ENCODE assay signal across 14 cellular contexts in genomic region chr7:34069676-34070075, GRCh38.
DNase-seq lines count a peak whose midpoint lies in the region; ATAC-seq and TF ChIP-seq lines count a peak whose summit lies in the region.
"Had no signal": no experiment of that assay in that cellular context is flagged by ENCODE, and none has a peak within 500 bp of the region (broad histone marks: within the 10 kb centered on the region; RNA-seq: fewer than 3 reads in every experiment).

No MANE protein-coding gene starts in this region.

- 74% methylated on average over 2 of the region's 2 CpGs for WGBS in mammary epithelial cell (ENCODE audit: low coverage, missing lambda C conversion rate)

- dilution Hi-C loops in mammary epithelial cell (cut with HindIII; ENCODE audit: low sequenced_read_pairs), result no loop called here

- no peak overlapping the region for H2AFZ ChIP-seq in mammary epithelial cell (ENCODE audit: low read depth, low read length)
- H2AFZ ChIP-seq: GM23338 had no signal

- peak; percentile 69 for ATAC-seq in RWPE2 (ENCODE audit: low read depth)
- ATAC-seq in stimulated activated naive CD8-positive, alpha-beta T cell treated with anti-CD3 and anti-CD28 coated beads, Interleukin-15, amount 100 ng/mL, for 72 hours, result peak; percentile 35
- ATAC-seq: activated CD8-positive, alpha-beta memory T cell treated with anti-CD3 and anti-CD28 coated beads, Interleukin-2, amount 10 ng/mL, durations not matched to agents 7 days and 5 days; GM23338; stimulated activated effector memory CD8-positive, alpha-beta T cell treated with anti-CD3 and anti-CD28 coated beads, Interleukin-12 subunit alpha, Interleukin-12 subunit beta, amount 100 ng/mL, for 72 hours had no signal

- H3K4me2 ChIP-seq in mammary epithelial cell (ENCODE audit: insufficient read depth, low read depth, low read length), result no peak overlapping the region
- H3K4me2 ChIP-seq: GM23338 had no signal

- intact Hi-C loops in mammary epithelial cell (cut with micrococcal nuclease), result no loop called here
- intact Hi-C loops in MCF 10A (cut with micrococcal nuclease), result no loop called here

- H3K27me3 Mint-ChIP-seq in MCF 10A (ENCODE audit: insufficient read depth, unreplicated experiment), result no peaks in the 10 kb centered on the region
- peaks cover 8% of the 10 kb centered on the region for H3K27me3 Mint-ChIP-seq in stimulated activated naive CD8-positive, alpha-beta T cell treated with anti-CD3 and anti-CD28 coated beads, Interleukin-15, amount 100 ng/mL, for 72 hours
- no peaks in the 10 kb centered on the region for H3K27me3 Mint-ChIP-seq in nephron progenitor cell (ENCODE audit: low read depth, poor library complexity)

- H3K27ac Mint-ChIP-seq in MCF 10A (ENCODE audit: low read depth, unreplicated experiment) (no peak overlapping the region), nephron progenitor cell (no peak overlapping the region)
- no peak overlapping the region for H3K27ac Mint-ChIP-seq in stimulated activated naive CD8-positive, alpha-beta T cell treated with anti-CD3 and anti-CD28 coated beads, Interleukin-15, amount 100 ng/mL, for 72 hours
- H3K27ac Mint-ChIP-seq: activated CD8-positive, alpha-beta memory T cell treated with anti-CD3 and anti-CD28 coated beads, Interleukin-2, amount 10 ng/mL, durations not matched to agents 7 days and 5 days; GM23338; immature natural killer cell; stimulated activated effector memory CD8-positive, alpha-beta T cell treated with anti-CD3 and anti-CD28 coated beads, Interleukin-12 subunit alpha, Interleukin-12 subunit beta, amount 100 ng/mL, for 72 hours had no signal

- CTCF ChIA-PET in mammary epithelial cell (lab: Charles Lee; ENCODE audit: low non-redundant PET), result no interaction called here
- CTCF ChIA-PET in MCF 10A (lab: Yijun Ruan, JAX), result interaction anchor here (0.7 to 2.8 kb wide), 5 partner anchors 18 to 87 kb away, joined by 3 to 11 read pairs (median 6); no protein-coding TSS in a partner anchor

- H3K27me3 ChIP-seq in mammary epithelial cell (ENCODE audit: insufficient read depth, low read length) (no peaks in the 10 kb centered on the region), RWPE2 (ENCODE audit: insufficient read depth, poor library complexity, severe bottlenecking) (no peaks in the 10 kb centered on the region)

- H4K20me1 ChIP-seq in mammary epithelial cell (ENCODE audit: insufficient read depth, low read length), result no peaks in the 10 kb centered on the region

- peaks cover 6% of the 10 kb centered on the region for H3K4me1 ChIP-seq in mammary epithelial cell (ENCODE audit: insufficient read depth, low read length)
- peaks cover 11% of the 10 kb centered on the region for H3K4me1 ChIP-seq in RWPE2 (ENCODE audit: insufficient read depth, poor library complexity, severe bottlenecking)

- H3K36me3 Mint-ChIP-seq in MCF 10A (ENCODE audit: insufficient read depth, unreplicated experiment), result peaks cover 5% of the 10 kb centered on the region
- H3K36me3 Mint-ChIP-seq in nephron progenitor cell (ENCODE audit: low read depth), result no peaks in the 10 kb centered on the region
- H3K36me3 Mint-ChIP-seq: activated CD8-positive, alpha-beta memory T cell treated with anti-CD3 and anti-CD28 coated beads, Interleukin-2, amount 10 ng/mL, durations not matched to agents 7 days and 5 days; immature natural killer cell; stimulated activated effector memory CD8-positive, alpha-beta T cell treated with anti-CD3 and anti-CD28 coated beads, Interleukin-12 subunit alpha, Interleukin-12 subunit beta, amount 100 ng/mL, for 72 hours had no signal

- H3K9ac ChIP-seq in mammary epithelial cell (ENCODE audit: insufficient read depth, low read length), result no peak overlapping the region

- no peaks in the 10 kb centered on the region for H3K79me2 ChIP-seq in mammary epithelial cell (ENCODE audit: insufficient read depth, low read length)

- no TSS peak for BruUV-seq in mammary epithelial cell (replicated peaks; lab: Mats Ljungman, UMichigan)
- no TSS peak for BruUV-seq in MCF 10A (replicated peaks; lab: Mats Ljungman, UMichigan)

- DNase-seq in mammary epithelial cell (peak; percentile 59), MCF 10A (ENCODE audit: unreplicated experiment) (no peak), RWPE2 (ENCODE audit: low spot score) (no peak), fibroblast of the aortic adventitia (ENCODE audit: low read depth) (peak; percentile 33), nephron progenitor cell (no peak), COLO668 (lab: John Stamatoyannopoulos, UW; ENCODE audit: unreplicated experiment) (no peak)
- DNase-seq in stimulated activated naive CD8-positive, alpha-beta T cell treated with anti-CD3 and anti-CD28 coated beads, Interleukin-15, amount 100 ng/mL, for 72 hours, result no peak
- no peak for DNase-seq in stimulated activated CD4-positive, alpha-beta T cell treated with anti-CD3 and anti-CD28 coated beads, Interleukin-15, amount 100 ng/mL, for 24 hours
- DNase-seq: activated CD8-positive, alpha-beta memory T cell treated with anti-CD3 and anti-CD28 coated beads, Interleukin-2, amount 10 ng/mL, durations not matched to agents 7 days and 5 days; immature natural killer cell; MV-4-11; stimulated activated CD4-positive, alpha-beta T cell treated with anti-CD3 and anti-CD28 coated beads, Interleukin-2, amount 100 ng/mL, for 48 hours had no signal

- in situ Hi-C loops in mammary epithelial cell (cut with MboI; ENCODE audit: low sequenced_read_pairs in 2 of 2), result no loop called here

- POLR2A ChIA-PET in MCF 10A (lab: Yijun Ruan, JAX), result interaction anchor here (0.9 kb wide), 1 partner anchor 8 kb away, joined by 4 read pairs; no protein-coding TSS in a partner anchor

- H3K36me3 ChIP-seq in mammary epithelial cell (ENCODE audit: insufficient read depth, low read length) (no peaks in the 10 kb centered on the region), RWPE2 (ENCODE audit: low read depth) (no peaks in the 10 kb centered on the region)

- H3K9me3 ChIP-seq in mammary epithelial cell (replicated peaks; ENCODE audit: insufficient read depth, low read length) (no peaks in the 10 kb centered on the region), RWPE2 (ENCODE audit: severe bottlenecking) (no peaks in the 10 kb centered on the region)

- no peak overlapping the region for H3K27ac ChIP-seq in mammary epithelial cell (ENCODE audit: insufficient read depth, low read depth, low read length)
- H3K27ac ChIP-seq in RWPE2 (ENCODE audit: poor library complexity, severe bottlenecking), result no peak overlapping the region

- H3K4me3 ChIP-seq in mammary epithelial cell (replicated peaks in 1 of 3; ENCODE audit: insufficient read depth in 1 of 3, low read depth in 2 of 3, low read length in 3 of 3) (no peak overlapping the region), RWPE2 (ENCODE audit: severe bottlenecking) (no peak overlapping the region), fibroblast of the aortic adventitia (ENCODE audit: low read depth, low read length) (no peak overlapping the region)
- H3K4me3 ChIP-seq: GM23338 had no signal

- TF ChIP-seq CTCF in mammary epithelial cell (conservative IDR thresholded peaks at IDR 0.05 in 1 of 2, IDR thresholded peaks at IDR 0.05 in 1 of 2; ENCODE audit: extremely low read depth in 1 of 2, insufficient read depth in 1 of 2, low read depth in 1 of 2, low read length in 2 of 2) (no peak), MCF 10A (IDR thresholded peaks at IDR 0.05; ENCODE audit: unreplicated experiment) (no peak), RWPE2 (IDR thresholded peaks at IDR 0.05; ENCODE audit: poor library complexity, severe bottlenecking) (no peak), fibroblast of the aortic adventitia (IDR thresholded peaks at IDR 0.05; ENCODE audit: insufficient read depth, low read length) (no peak), nephron progenitor cell (IDR thresholded peaks at IDR 0.05) (no peak)

- H3K4me1 Mint-ChIP-seq in MCF 10A (ENCODE audit: insufficient read depth, unreplicated experiment) (peaks cover 15% of the 10 kb centered on the region), nephron progenitor cell (peaks cover 34% of the 10 kb centered on the region)
- no peaks in the 10 kb centered on the region for H3K4me1 Mint-ChIP-seq in stimulated activated naive CD8-positive, alpha-beta T cell treated with anti-CD3 and anti-CD28 coated beads, Interleukin-15, amount 100 ng/mL, for 72 hours
- H3K4me1 Mint-ChIP-seq: immature natural killer cell; stimulated activated effector memory CD8-positive, alpha-beta T cell treated with anti-CD3 and anti-CD28 coated beads, Interleukin-12 subunit alpha, Interleukin-12 subunit beta, amount 100 ng/mL, for 72 hours had no signal

- H3K9me3 Mint-ChIP-seq in MCF 10A (ENCODE audit: unreplicated experiment) (no peaks in the 10 kb centered on the region), nephron progenitor cell (peaks cover 10% of the 10 kb centered on the region)
- H3K9me3 Mint-ChIP-seq in stimulated activated naive CD8-positive, alpha-beta T cell treated with anti-CD3 and anti-CD28 coated beads, Interleukin-15, amount 100 ng/mL, for 72 hours, result peaks cover 0 to 7% of the 10 kb centered on the region in 2 donors
- H3K9me3 Mint-ChIP-seq: GM23338; stimulated activated effector memory CD8-positive, alpha-beta T cell treated with anti-CD3 and anti-CD28 coated beads, Interleukin-12 subunit alpha, Interleukin-12 subunit beta, amount 100 ng/mL, for 72 hours had no signal

- H3K4me3 Mint-ChIP-seq in MCF 10A (ENCODE audit: unreplicated experiment) (no peak overlapping the region), nephron progenitor cell (no peak overlapping the region)
- H3K4me3 Mint-ChIP-seq in stimulated activated naive CD8-positive, alpha-beta T cell treated with anti-CD3 and anti-CD28 coated beads, Interleukin-15, amount 100 ng/mL, for 72 hours, result no peak overlapping the region
- H3K4me3 Mint-ChIP-seq: activated CD8-positive, alpha-beta memory T cell treated with anti-CD3 and anti-CD28 coated beads, Interleukin-2, amount 10 ng/mL, durations not matched to agents 7 days and 5 days; GM23338; immature natural killer cell; stimulated activated effector memory CD8-positive, alpha-beta T cell treated with anti-CD3 and anti-CD28 coated beads, Interleukin-12 subunit alpha, Interleukin-12 subunit beta, amount 100 ng/mL, for 72 hours had no signal

Comparison
In these comparisons a context has a peak if more than half of its experiments do, and no peak if none do; other contexts are left out.
1. DNase-seq: peak in mammary epithelial cell (single experiment) and fibroblast of the aortic adventitia (single experiment); none in MCF 10A (single experiment), RWPE2 (single experiment), stimulated activated naive CD8-positive, alpha-beta T cell treated with anti-CD3 and anti-CD28 coated beads, Interleukin-15, amount 100 ng/mL, for 72 hours (0 of 2), stimulated activated CD4-positive, alpha-beta T cell treated with anti-CD3 and anti-CD28 coated beads, Interleukin-15, amount 100 ng/mL, for 24 hours (single experiment), nephron progenitor cell (single experiment) and COLO668 (single experiment).